12 cellular contexts compared by ENCODE assay signal in the genomic region with DNA sequence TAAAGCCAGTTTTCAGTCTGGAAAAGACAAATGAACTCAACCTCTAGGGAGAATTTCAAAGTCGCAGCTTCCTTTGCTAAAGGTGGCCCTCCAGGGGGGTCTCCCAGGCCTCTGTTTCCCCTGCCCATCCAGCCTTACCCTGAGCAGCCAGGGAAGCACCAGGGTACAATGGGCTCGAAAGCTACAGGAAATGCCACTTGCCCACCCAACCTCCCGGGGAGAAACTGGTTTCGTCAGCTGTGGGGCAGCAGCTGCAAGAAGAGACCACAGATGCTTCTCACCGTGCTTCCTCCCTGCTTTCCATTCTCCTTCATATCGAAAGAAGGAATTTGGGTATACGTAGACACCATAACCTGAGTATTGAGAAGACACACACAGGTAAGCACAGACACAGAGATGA. TPM values are rescaled to one million over a fixed set of nuclear protein-coding genes. Genes with fewer than 3 reads are reported as not detected.
A peak's percentile ranks its signal among the peaks of the same experiment; 100 is the strongest.
DNase-seq lines count a peak whose midpoint lies in the region; ATAC-seq and TF ChIP-seq lines count a peak whose summit lies in the region.
"Had no signal": no experiment of that assay in that cellular context is flagged by ENCODE, and none has a peak within 500 bp of the region (broad histone marks: within the 10 kb centered on the region; RNA-seq: fewer than 3 reads in every experiment).

No MANE protein-coding gene starts in this region.

- peaks cover 0 to 32% of the 10 kb centered on the region in 2 experiments for H3K36me3 ChIP-seq in SK-N-SH (replicated peaks in 1 of 2; ENCODE audit: control insufficient read depth in 1 of 2, insufficient read depth in 2 of 2, low read length in 1 of 2)

- peak overlapping the region; percentile 88; the same call in 1 of the 2 replicates for H3K4me2 ChIP-seq in SK-N-SH

- TF ChIP-seq RAD21 in SK-N-SH (IDR thresholded peaks at IDR 0.05; ENCODE audit: low read length): no peak

- no peaks in the 10 kb centered on the region for H3K27me3 ChIP-seq in SK-N-SH (ENCODE audit: insufficient read depth)
- H3K27me3 ChIP-seq: tibial nerve had no signal

- H3K36me3 Mint-ChIP-seq in HFFc6 (ENCODE audit: low read depth) (peaks cover 21% of the 10 kb centered on the region), nephron (ENCODE audit: low read depth) (peaks cover 16% of the 10 kb centered on the region)
- peaks cover 2% of the 10 kb centered on the region for H3K36me3 Mint-ChIP-seq in activated naive CD8-positive, alpha-beta T cell treated with anti-CD3 and anti-CD28 coated beads, Interleukin-2, amount 10 ng/mL, durations not matched to agents 7 days and 5 days

- no peak overlapping the region for H3K4me3 ChIP-seq in SK-N-SH (ENCODE audit: low read depth in 2 of 2, low read length in 1 of 2)
- H3K4me3 ChIP-seq: tibial nerve had no signal

- 90% methylated on average over 7 of the region's 7 CpGs for WGBS in SK-N-SH (ENCODE audit: low lambda C conversion rate)

- POLR2A ChIA-PET in SK-N-SH (lab: Yijun Ruan, JAX): no interaction called here
- POLR2A ChIA-PET in activated naive CD8-positive, alpha-beta T cell treated with anti-CD3 and anti-CD28 coated beads, Interleukin-2, amount 10 ng/mL, durations not matched to agents 7 days and 5 days (lab: Charles Lee): interaction anchor here (0.7 to 3.7 kb wide), 2 partner anchors 194 to 197 kb away, joined by 3 to 25 read pairs; partner anchors contain the start of genes FAAP20 and PRXL2B

- H3K27ac ChIP-seq in SK-N-SH (ENCODE audit: low read depth in 2 of 2, low read length in 1 of 2): no peak overlapping the region
- H3K27ac ChIP-seq: tibial nerve had no signal

- no peak for DNase-seq in SK-N-SH
- DNase-seq in HFFc6: no peak
- no peak for DNase-seq in activated naive CD8-positive, alpha-beta T cell treated with anti-CD3 and anti-CD28 coated beads, Interleukin-2, amount 10 ng/mL, durations not matched to agents 7 days and 5 days
- DNase-seq in C1 segment of cervical spinal cord (lab: John Stamatoyannopoulos, UW): no peak
- DNase-seq: activated CD4-positive, alpha-beta T cell treated with anti-CD3 and anti-CD28 coated beads, Interleukin-2, amount 50 U/mL, for 48 hours; NCI-H82; small intestine had no signal

- CTCF ChIA-PET in SK-N-SH (lab: Yijun Ruan, JAX): interaction anchor here (1.4 to 7.8 kb wide), 3 partner anchors 8 to 215 kb away, joined by 3 to 64 read pairs (median 19); partner anchors contain the start of gene FAAP20

- peaks cover 20% of the 10 kb centered on the region for H4K20me1 ChIP-seq in SK-N-SH (ENCODE audit: insufficient read depth)

- H3K79me2 ChIP-seq in SK-N-SH (ENCODE audit: insufficient read depth): peaks cover 47% of the 10 kb centered on the region

- H3K27ac Mint-ChIP-seq in HFFc6 (no peak overlapping the region), nephron (no peak overlapping the region)
- H3K27ac Mint-ChIP-seq in activated naive CD8-positive, alpha-beta T cell treated with anti-CD3 and anti-CD28 coated beads, Interleukin-2, amount 10 ng/mL, durations not matched to agents 7 days and 5 days: no peak overlapping the region

- H3K4me1 Mint-ChIP-seq in HFFc6 (ENCODE audit: low read depth): peaks cover 30% of the 10 kb centered on the region
- H3K4me1 Mint-ChIP-seq in activated naive CD8-positive, alpha-beta T cell treated with anti-CD3 and anti-CD28 coated beads, Interleukin-2, amount 10 ng/mL, durations not matched to agents 7 days and 5 days: peaks cover 22% of the 10 kb centered on the region
- peaks cover 35% of the 10 kb centered on the region for H3K4me1 Mint-ChIP-seq in nephron

- ATAC-seq in SK-N-SH treated with all-trans-retinoic acid at 6 μM for 48 hours (no peak), HG02885 (IDR thresholded peaks at IDR 0.05; ENCODE audit: poor library complexity, unreplicated experiment) (no peak), HG03159 (IDR thresholded peaks at IDR 0.05; ENCODE audit: unreplicated experiment) (no peak)
- ATAC-seq in activated naive CD8-positive, alpha-beta T cell treated with anti-CD3 and anti-CD28 coated beads, Interleukin-2, amount 10 ng/mL, durations not matched to agents 7 days and 5 days (ENCODE audit: low read depth): no peak

- H3F3A ChIP-seq in SK-N-SH (replicated peaks; ENCODE audit: insufficient read depth): no peaks in the 10 kb centered on the region

- no peak for TF ChIP-seq CTCF in SK-N-SH (IDR thresholded peaks at IDR 0.05)
- no peak for TF ChIP-seq CTCF in HFFc6 (IDR thresholded peaks at IDR 0.05)
- TF ChIP-seq CTCF in nephron (IDR thresholded peaks at IDR 0.05; ENCODE audit: unreplicated experiment in 3 of 3): no peak

- TF ChIP-seq EP300 in SK-N-SH (IDR thresholded peaks at IDR 0.05; ENCODE audit: borderline replicate concordance in 1 of 2, low read depth in 1 of 2, low read length in 1 of 2): no peak

- H3K9ac ChIP-seq in SK-N-SH: no peak overlapping the region

- H3K27me3 Mint-ChIP-seq in HFFc6 (ENCODE audit: insufficient read depth) (peaks cover 5% of the 10 kb centered on the region), nephron (ENCODE audit: low read depth) (no peaks in the 10 kb centered on the region)
- no peaks in the 10 kb centered on the region for H3K27me3 Mint-ChIP-seq in activated naive CD8-positive, alpha-beta T cell treated with anti-CD3 and anti-CD28 coated beads, Interleukin-2, amount 10 ng/mL, durations not matched to agents 7 days and 5 days

- H3K9me3 ChIP-seq in SK-N-SH: no peaks in the 10 kb centered on the region
- H3K9me3 ChIP-seq: tibial nerve had no signal

- H3K4me1 ChIP-seq in SK-N-SH (ENCODE audit: control insufficient read depth in 1 of 2, insufficient read depth in 2 of 2, low read depth in 1 of 2, low read length in 1 of 2): peaks cover 0 to 24% of the 10 kb centered on the region in 2 experiments; a peak in 2 of 4 replicates

- H3K9me3 Mint-ChIP-seq in HFFc6 (no peaks in the 10 kb centered on the region), nephron (no peaks in the 10 kb centered on the region)
- no peaks in the 10 kb centered on the region for H3K9me3 Mint-ChIP-seq in activated naive CD8-positive, alpha-beta T cell treated with anti-CD3 and anti-CD28 coated beads, Interleukin-2, amount 10 ng/mL, durations not matched to agents 7 days and 5 days

- H3K4me3 Mint-ChIP-seq in HFFc6 (peak overlapping the region; percentile 89), nephron (peak overlapping the region; percentile 85 to 89 (median 89))
- H3K4me3 Mint-ChIP-seq in activated naive CD8-positive, alpha-beta T cell treated with anti-CD3 and anti-CD28 coated beads, Interleukin-2, amount 10 ng/mL, durations not matched to agents 7 days and 5 days: peak overlapping the region; percentile 79

- no peak overlapping the region for H2AFZ ChIP-seq in SK-N-SH (ENCODE audit: low read depth)

- H3K9me2 ChIP-seq in SK-N-SH: no peaks in the 10 kb centered on the region

TF ChIP-seq in SK-N-SH treated with all-trans-retinoic acid at 6 μM for 48 hours, 23 proteins besides CTCF, POLR2A, EP300 and RAD21 (continues in another document):
- TF ChIP-seq PATZ1 (CRISPR knock-in tag; IDR thresholded peaks at IDR 0.05; ENCODE audit: borderline replicate concordance): no peak
- no peak for TF ChIP-seq ZNF70 (CRISPR knock-in tag; IDR thresholded peaks at IDR 0.05)

RNA-seq across cellular contexts. Expression of gene MORN1, which starts 1.7 kb away (rescaled TPM):
- 13.7 and 16.3 TPM in 2 replicates for polyA plus RNA-seq in SK-N-SH (2012; rRNA removed)
- polyA plus RNA-seq in SK-N-SH (2012; cell fraction: cytosol; rRNA removed): 9.6 and 10.3 TPM in 2 replicates
- 35.5 and 38.1 TPM in 2 replicates for polyA plus RNA-seq in SK-N-SH (2012; cell fraction: nucleus; rRNA removed)
- total RNA-seq in HFFc6 (2021; fragmentation: NEBNext Ultra II Directional; extraction: Animal tissue kit (Norgen Biotek cat#: 25700)): 1 to 10 TPM; 5.3 to 8.9 (median 6.9) TPM
- 10 to 100 TPM; 10.5 to 11.6 TPM for total RNA-seq in activated naive CD8-positive, alpha-beta T cell treated with anti-CD3 and anti-CD28 coated beads, Interleukin-2, amount 10 ng/mL, durations not matched to agents 7 days and 5 days

RNA-seq across cellular contexts. Expression of gene RER1, which starts 2.0 kb away (rescaled TPM):
- 181 and 189 TPM in 2 replicates for polyA plus RNA-seq in SK-N-SH (2012; rRNA removed)
- 176 and 236 TPM in 2 replicates for polyA plus RNA-seq in SK-N-SH (2012; cell fraction: cytosol; rRNA removed)
- polyA plus RNA-seq in SK-N-SH (2012; cell fraction: nucleus; rRNA removed): 214 and 301 TPM in 2 replicates
- 100 to 1,000 TPM; 254 to 303 (median 283) TPM for total RNA-seq in HFFc6 (2021; fragmentation: NEBNext Ultra II Directional; extraction: Animal tissue kit (Norgen Biotek cat#: 25700))
- 100 to 1,000 TPM; 140 to 147 TPM for total RNA-seq in activated naive CD8-positive, alpha-beta T cell treated with anti-CD3 and anti-CD28 coated beads, Interleukin-2, amount 10 ng/mL, durations not matched to agents 7 days and 5 days

RNA-seq across cellular contexts. Expression of gene PEX10, which starts 22.7 kb away (rescaled TPM):
- 25.7 and 28.6 TPM in 2 replicates for polyA plus RNA-seq in SK-N-SH (2012; rRNA removed)
- 15.1 and 21.5 TPM in 2 replicates for polyA plus RNA-seq in SK-N-SH (2012; cell fraction: cytosol; rRNA removed)
- polyA plus RNA-seq in SK-N-SH (2012; cell fraction: nucleus; rRNA removed): 36.3 and 37.8 TPM in 2 replicates
- 10 to 100 TPM; 25.4 to 29.8 (median 26.4) TPM for total RNA-seq in HFFc6 (2021; fragmentation: NEBNext Ultra II Directional; extraction: Animal tissue kit (Norgen Biotek cat#: 25700))
- total RNA-seq in activated naive CD8-positive, alpha-beta T cell treated with anti-CD3 and anti-CD28 coated beads, Interleukin-2, amount 10 ng/mL, durations not matched to agents 7 days and 5 days: 1 to 10 TPM; 9.6 to 9.9 TPM
